8 cellular contexts compared by ENCODE assay signal in the genomic region with DNA sequence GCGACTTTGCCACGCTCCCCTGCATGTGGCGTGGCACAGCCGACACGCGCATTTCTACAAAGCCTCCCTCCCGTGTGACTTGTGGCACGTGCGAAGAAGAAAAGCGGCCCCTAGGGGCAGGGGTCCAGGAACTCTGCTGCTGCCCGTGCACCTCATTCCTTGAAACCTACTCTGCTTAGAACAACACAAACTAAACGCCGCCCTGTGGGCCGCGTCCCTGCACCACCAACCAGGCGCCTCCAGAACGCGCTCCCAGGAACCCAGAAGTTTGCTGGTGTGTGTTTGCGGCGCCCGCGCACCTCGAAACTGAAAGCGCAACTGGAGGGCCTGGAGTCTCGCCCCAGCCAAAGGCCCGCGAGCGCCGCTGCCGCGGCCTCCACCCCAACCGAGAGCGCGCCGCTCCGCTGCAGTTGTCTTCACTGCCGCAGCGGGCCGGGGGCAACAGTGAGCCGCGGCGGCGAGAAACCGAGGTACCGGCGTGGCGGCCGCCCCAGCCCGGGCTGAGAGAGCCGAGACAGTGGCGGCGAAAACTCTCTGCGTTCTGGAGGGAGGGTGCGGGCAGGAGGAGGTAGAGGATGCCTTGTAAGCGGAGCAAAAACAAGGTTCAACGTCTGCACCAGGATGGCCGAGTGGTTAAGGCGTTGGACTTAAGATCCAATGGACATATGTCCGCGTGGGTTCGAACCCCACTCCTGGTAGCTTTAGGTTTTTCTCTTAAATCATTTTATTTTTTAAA.
A peak's percentile ranks its signal among the peaks of the same experiment; 100 is the strongest.
DNase-seq lines count a peak whose midpoint lies in the region; ATAC-seq and TF ChIP-seq lines count a peak whose summit lies in the region.

No MANE protein-coding gene starts in this region.

- peak; percentile 89 for ATAC-seq in HG03439 (IDR thresholded peaks at IDR 0.05; ENCODE audit: unreplicated experiment)

- H3K9me3 Mint-ChIP-seq in chondrocyte (ENCODE audit: low read depth), result peaks cover 9% of the 10 kb centered on the region

- peak overlapping the region; percentile 96 for H3K27ac Mint-ChIP-seq in chondrocyte (ENCODE audit: unreplicated experiment)

- H3K27me3 Mint-ChIP-seq in chondrocyte (ENCODE audit: low read depth), result no peaks in the 10 kb centered on the region

- peak overlapping the region; percentile 54 for H3K4me3 ChIP-seq in BJ (ENCODE audit: low read depth, low read length)
- peak overlapping the region; percentile 60 for H3K4me3 ChIP-seq in kidney epithelial cell (ENCODE audit: low read depth, low read length)

- H3K4me1 Mint-ChIP-seq in chondrocyte (ENCODE audit: low read depth), result peaks cover 37% of the 10 kb centered on the region

- TF ChIP-seq CTCF in BJ (IDR thresholded peaks at IDR 0.05; ENCODE audit: insufficient read depth, low read depth, low read length), result peak; percentile 65
- TF ChIP-seq CTCF in chondrocyte (IDR thresholded peaks at IDR 0.05), result peak; percentile 82
- TF ChIP-seq CTCF in kidney epithelial cell (IDR thresholded peaks at IDR 0.05; ENCODE audit: insufficient read depth, low read length, poor library complexity, severe bottlenecking), result peak; percentile 55

- H3K36me3 ChIP-seq in BJ (ENCODE audit: control insufficient read depth, insufficient read depth, low read length) (no peaks in the 10 kb centered on the region), kidney epithelial cell (ENCODE audit: control insufficient read depth, insufficient read depth, low read length) (no peaks in the 10 kb centered on the region)

- peak; percentile 93 for DNase-seq in BJ (ENCODE audit: low read depth)
- DNase-seq in GM19238 (ENCODE audit: insufficient read length, low spot score), result peak; percentile 90
- peak; percentile 86 for DNase-seq in NCI-H460 (ENCODE audit: extremely low read depth, low read depth)
- DNase-seq in activated CD4-positive, alpha-beta T cell treated with anti-CD3 and anti-CD28 coated beads for 24 hours (ENCODE audit: low read depth in 2 of 2), result peak; percentile 82 to 89
- DNase-seq in chondrocyte (ENCODE audit: low spot score), result peak; percentile 97
- DNase-seq in kidney epithelial cell (ENCODE audit: low read depth), result peak; percentile 77
- DNase-seq in stimulated activated CD4-positive, alpha-beta T cell treated with anti-CD3 and anti-CD28 coated beads, Interleukin-15, amount 100 ng/mL, for 24 hours, result peak; percentile 92

- H3K27me3 ChIP-seq in BJ (ENCODE audit: control insufficient read depth, insufficient read depth, low read length) (no peaks in the 10 kb centered on the region), kidney epithelial cell (ENCODE audit: control insufficient read depth, insufficient read depth, low read length) (no peaks in the 10 kb centered on the region)

- POLR2A ChIA-PET in BJ (lab: Charles Lee), result interaction anchor here (0.6 kb wide), 1 partner anchor 71 kb away, joined by 5 read pairs; no protein-coding TSS in a partner anchor

- peak overlapping the region; percentile 89 for H3K4me3 Mint-ChIP-seq in chondrocyte (ENCODE audit: unreplicated experiment)

- CTCF ChIA-PET in BJ (lab: Yijun Ruan, JAX), result interaction anchor here (0.6 to 1.3 kb wide), 11 partner anchors 10 to 263 kb away, joined by 3 to 5 read pairs (median 4); no protein-coding TSS in a partner anchor

- no peaks in the 10 kb centered on the region for H3K36me3 Mint-ChIP-seq in chondrocyte (ENCODE audit: low read depth)

Comparison
In these comparisons a context has a peak if more than half of its experiments do, and no peak if none do; other contexts are left out.
1. Peak in every context shown above with its lines: DNase-seq, ATAC-seq and H3K4me3 ChIP-seq.